8 cellular contexts compared by ENCODE assay signal in genomic region chr15:88465633-88466219, GRCh38. TPM values are rescaled to one million over a fixed set of nuclear protein-coding genes. Genes with fewer than 3 reads are reported as not detected.
DNase-seq lines count a peak whose midpoint lies in the region; ATAC-seq and TF ChIP-seq lines count a peak whose summit lies in the region.

No MANE protein-coding gene starts in this region.

- TF ChIP-seq CTCF in dorsolateral prefrontal cortex (IDR thresholded peaks at IDR 0.05 in 54 of 56, conservative IDR thresholded peaks at IDR 0.05 in 2 of 56; ENCODE audit: low read depth in 1 of 56, partially characterized antibody in 56 of 56) (no peak), omental fat pad (IDR thresholded peaks at IDR 0.05) (no peak)

- DNase-seq in GOT3 (lab: John Stamatoyannopoulos, UW) = peak; percentile 24
- peak; percentile 59 for DNase-seq in NOMO-1 treated with DMSO at 0.1 percent for 48 hours (lab: John Stamatoyannopoulos, UW; ENCODE audit: unreplicated experiment)
- DNase-seq in dorsolateral prefrontal cortex = no peak
- no peak for DNase-seq in omental fat pad (ENCODE audit: low spot score)
- DNase-seq in HEK293T (ENCODE audit: extremely low spot score) = no peak

- peak; percentile 43 for ATAC-seq in omental fat pad (ENCODE audit: low FRiP score)
- no peak for ATAC-seq in HG03175 (IDR thresholded peaks at IDR 0.05; ENCODE audit: unreplicated experiment)
- no peak for ATAC-seq in HG03045 (IDR thresholded peaks at IDR 0.05; ENCODE audit: unreplicated experiment)
- ATAC-seq in GM19455 (IDR thresholded peaks at IDR 0.05; ENCODE audit: unreplicated experiment) = no peak

- POLR2A ChIA-PET in HEK293T (lab: Yijun Ruan, JAX) = interaction anchor here (0.9 kb wide), 1 partner anchor 10 kb away, joined by 3 read pairs; no protein-coding TSS in a partner anchor

- no peak overlapping the region for H3K27ac ChIP-seq in dorsolateral prefrontal cortex

- H3K27me3 ChIP-seq in dorsolateral prefrontal cortex = no peaks in the 10 kb centered on the region

- CTCF ChIA-PET in HEK293T (lab: Yijun Ruan, JAX) = no interaction called here

- peak overlapping the region in 30 of 59 donors; percentile 10 to 99 (median 94) for H3K4me3 ChIP-seq in dorsolateral prefrontal cortex

- intact Hi-C loops in dorsolateral prefrontal cortex (cut with DNase I) = loop anchor here (5.0 kb wide), 1 partner anchor 77 kb away; no protein-coding TSS in a partner anchor

TF ChIP-seq in HEK293T, 16 proteins besides CTCF, POLR2A, EP300 and RAD21:
- TF ChIP-seq FOXK2 (IDR thresholded peaks at IDR 0.05) (no peak), L3MBTL2 (conservative IDR thresholded peaks at IDR 0.05) (no peak), ZNF384 (IDR thresholded peaks at IDR 0.05) (no peak), FOXM1 (IDR thresholded peaks at IDR 0.05; ENCODE audit: borderline replicate concordance) (no peak), SP1 (IDR thresholded peaks at IDR 0.05) (no peak)
TF ChIP-seq in HEK293T: peak in this region for 0.

RNA-seq across cellular contexts. Expression of gene MRPL46, which starts 1.5 kb away (rescaled TPM):
- total RNA-seq in dorsolateral prefrontal cortex = 10 to 100 TPM; 23.1 to 42.3 (median 30.9) TPM
- 10 to 100 TPM; 26.5 to 45.9 (median 36.5) TPM for total RNA-seq in omental fat pad

RNA-seq across cellular contexts. Expression of gene MRPS11, which starts 1.8 kb away (rescaled TPM):
- total RNA-seq in dorsolateral prefrontal cortex (10 to 100 TPM; 34.8 to 66.4 (median 50.4) TPM), omental fat pad (10 to 100 TPM; 24.3 to 48.5 (median 43.5) TPM)

Comparison
In these comparisons a context has a peak if more than half of its experiments do, and no peak if none do; other contexts are left out.
1. DNase-seq: peak in GOT3 (single experiment) and NOMO-1 treated with DMSO at 0.1 percent for 48 hours (single experiment); none in dorsolateral prefrontal cortex (0 of 10), omental fat pad (single experiment) and HEK293T (single experiment).